In the genomic region with DNA sequence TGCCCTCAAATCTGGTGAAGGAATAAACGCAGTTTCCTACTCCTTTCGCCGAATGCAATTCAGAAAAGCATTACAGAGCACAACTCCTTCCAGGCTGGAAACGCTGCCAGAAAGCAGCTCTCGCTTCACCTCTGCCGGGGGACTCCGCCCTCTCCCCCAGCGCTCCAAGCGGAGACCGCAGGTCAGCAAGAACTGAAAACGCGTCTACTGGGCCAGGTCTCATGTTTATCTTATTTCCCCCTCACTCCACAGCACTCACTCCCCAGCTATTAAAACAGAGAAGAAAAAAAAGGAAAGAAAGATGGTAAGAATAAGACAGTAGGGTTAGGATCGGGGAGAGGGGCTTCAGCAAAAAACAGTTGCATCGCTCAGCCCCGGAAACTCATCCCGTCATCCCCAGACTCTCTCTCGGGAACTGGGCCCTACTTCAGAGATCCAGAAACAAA, we compare ENCODE assay signal across 8 cellular contexts. TPM values are rescaled to one million over a fixed set of nuclear protein-coding genes. Genes with fewer than 3 reads are reported as not detected.
DNase-seq lines count a peak whose midpoint lies in the region; ATAC-seq and TF ChIP-seq lines count a peak whose summit lies in the region.

No MANE protein-coding gene starts in this region.

- intact Hi-C loops in CD8-positive, alpha-beta T cell (cut with DNase I, micrococcal nuclease) = loop anchor here (1.0 to 10.0 kb wide), 11 partner anchors 29 to 1756 kb away; partner anchors contain the start of genes SLC30A1 (in 2 of the 2), ANGEL2 (in 1 of the 2), KCNH1 (in 1 of the 2) and TRAF3IP3 (in 1 of the 2)

- H3K27ac Mint-ChIP-seq in CD8-positive, alpha-beta T cell = peak overlapping the region; percentile 94

- peaks cover 16% of the 10 kb centered on the region for H3K4me1 ChIP-seq in CD8-positive, alpha-beta T cell (ENCODE audit: insufficient read depth, low read length)
- H3K4me1 ChIP-seq in HUES64 (ENCODE audit: insufficient read depth, low read length) (peaks cover 19% of the 10 kb centered on the region), mucosa of rectum (ENCODE audit: control insufficient read depth in 2 of 2, insufficient read depth in 2 of 2, low read length in 2 of 2) (peaks cover 12 to 16% of the 10 kb centered on the region in 2 donors)

- H3K9me3 Mint-ChIP-seq in CD8-positive, alpha-beta T cell = no peaks in the 10 kb centered on the region

- no peaks in the 10 kb centered on the region for H3K27me3 Mint-ChIP-seq in CD8-positive, alpha-beta T cell (ENCODE audit: low read depth)

- peak; percentile 8 for ATAC-seq in CD8-positive, alpha-beta T cell
- ATAC-seq in GM21423 (IDR thresholded peaks at IDR 0.05; ENCODE audit: unreplicated experiment) = peak; percentile 37

- CTCF ChIA-PET in CD8-positive, alpha-beta T cell (lab: Charles Lee) = interaction anchor here (1.0 to 2.2 kb wide), 5 partner anchors 10 to 123 kb away, joined by 3 to 8 read pairs (median 4); partner anchors contain the start of gene KCNH1

- H3K9me3 ChIP-seq in CD8-positive, alpha-beta T cell (ENCODE audit: low read length) = no peaks in the 10 kb centered on the region
- H3K9me3 ChIP-seq in HUES64 (ENCODE audit: insufficient read depth, low read depth, low read length) = no peaks in the 10 kb centered on the region
- H3K9me3 ChIP-seq in mucosa of rectum (ENCODE audit: control insufficient read depth in 2 of 2, low read length in 2 of 2) = no peaks in the 10 kb centered on the region

- peaks cover 17% of the 10 kb centered on the region for H3K4me1 Mint-ChIP-seq in CD8-positive, alpha-beta T cell (ENCODE audit: low read depth)

- DNase-seq in CD8-positive, alpha-beta T cell = peak; percentile 23 to 74 (median 61)
- peak; percentile 92 for DNase-seq in OCI-M1 (lab: John Stamatoyannopoulos, UW)
- DNase-seq in activated T-cell treated with anti-CD3 and anti-CD28 coated beads, Interleukin-2, amount 50 U/mL, for 1 hour = peak; percentile 66
- no peak for DNase-seq in epithelial cell of proximal tubule (ENCODE audit: low read depth)
- DNase-seq in stimulated activated CD8-positive, alpha-beta memory T cell treated with anti-CD3 and anti-CD28 coated beads, Interleukin-7, amount 100 ng/mL, for 1 hour (ENCODE audit: low read depth in 2 of 2) = peak; percentile 21 to 27

- no peak for TF ChIP-seq CTCF in CD8-positive, alpha-beta T cell (IDR thresholded peaks at IDR 0.05)
- peak; percentile 10 for TF ChIP-seq CTCF in epithelial cell of proximal tubule (conservative IDR thresholded peaks at IDR 0.05; ENCODE audit: low read depth, low read length)

- H3K27me3 ChIP-seq in CD8-positive, alpha-beta T cell (ENCODE audit: insufficient read depth, low read length) = no peaks in the 10 kb centered on the region
- H3K27me3 ChIP-seq in HUES64 (ENCODE audit: insufficient read depth, low read length) (no peaks in the 10 kb centered on the region), mucosa of rectum (ENCODE audit: control insufficient read depth in 2 of 2, insufficient read depth in 2 of 2, low read length in 2 of 2) (no peaks in the 10 kb centered on the region)

- H3K4me3 ChIP-seq in CD8-positive, alpha-beta T cell (ENCODE audit: low read depth, low read length) = peak overlapping the region; percentile 88
- H3K4me3 ChIP-seq in HUES64 (ENCODE audit: low read length) = peak overlapping the region; percentile 95
- H3K4me3 ChIP-seq in epithelial cell of proximal tubule (ENCODE audit: low read depth, low read length) = peak overlapping the region; percentile 95
- H3K4me3 ChIP-seq in mucosa of rectum (ENCODE audit: low read length in 2 of 2) = peak overlapping the region; percentile 86 to 95

- WGBS in HUES64 = 1% methylated on average over 17 of the region's 17 CpGs

- peak overlapping the region; percentile 75 for H3K27ac ChIP-seq in CD8-positive, alpha-beta T cell (ENCODE audit: low read depth, low read length)
- H3K27ac ChIP-seq in HUES64 (ENCODE audit: low read depth, low read length) (peak overlapping the region; percentile 100), mucosa of rectum (ENCODE audit: low read depth in 2 of 2, low read length in 2 of 2) (peak overlapping the region; percentile 99)

- peak overlapping the region; percentile 95 for H3K4me3 Mint-ChIP-seq in CD8-positive, alpha-beta T cell

- no peaks in the 10 kb centered on the region for H3K36me3 ChIP-seq in CD8-positive, alpha-beta T cell (ENCODE audit: insufficient read depth, low read length)
- H3K36me3 ChIP-seq in HUES64 (ENCODE audit: insufficient read depth, low read length) (peaks cover 12% of the 10 kb centered on the region), mucosa of rectum (ENCODE audit: control insufficient read depth in 2 of 2, insufficient read depth in 2 of 2, low read length in 2 of 2) (no peaks in the 10 kb centered on the region)

- H3K9ac ChIP-seq in HUES64 (ENCODE audit: low read depth, low read length) (peak overlapping the region; percentile 98), mucosa of rectum (ENCODE audit: low read depth in 1 of 2, low read length in 2 of 2) (peak overlapping the region; percentile 93 to 96)

- POLR2A ChIA-PET in CD8-positive, alpha-beta T cell (lab: Charles Lee) = interaction anchor here (0.6 to 1.4 kb wide), 9 partner anchors 11 to 1782 kb away, joined by 3 to 8 read pairs (median 3); partner anchors contain the start of genes KCNH1 and TRAF5

- peaks cover 14% of the 10 kb centered on the region for H3K36me3 Mint-ChIP-seq in CD8-positive, alpha-beta T cell

RNA-seq across cellular contexts. Expression of gene RCOR3, which starts 0.8 kb away (rescaled TPM):
- 10 to 100 TPM; 54.6 to 61.1 TPM for total RNA-seq in CD8-positive, alpha-beta T cell
- 17.4 TPM for polyA plus RNA-seq in HUES64 (2013, experiment 1 of 2)
- polyA plus RNA-seq in HUES64 (2013, experiment 2 of 2) = 20.4 TPM
- 10.1 and 14.2 TPM in 2 replicates for total RNA-seq in epithelial cell of proximal tubule
